ENCODE assay signal across 8 cellular contexts in the genomic region with DNA sequence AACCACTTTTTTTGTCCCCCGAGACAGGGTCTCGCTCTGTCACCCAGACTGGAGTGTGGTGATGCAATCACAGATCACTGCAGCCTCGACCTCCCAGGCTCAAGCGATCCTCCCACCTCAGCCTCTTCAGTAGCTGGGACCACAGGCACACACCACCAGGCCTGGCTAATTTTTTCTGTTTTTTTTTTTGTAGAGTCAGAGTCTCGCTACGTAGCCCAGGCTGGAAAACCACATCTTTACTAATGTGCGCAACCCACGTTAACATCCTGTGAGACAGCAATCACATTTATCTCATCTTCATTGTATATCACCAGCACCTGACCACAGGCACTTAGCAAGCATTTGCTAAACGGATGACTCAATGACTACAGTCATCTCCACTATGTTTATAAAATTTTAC.
DNase-seq lines count a peak whose midpoint lies in the region; ATAC-seq and TF ChIP-seq lines count a peak whose summit lies in the region.

No MANE protein-coding gene starts in this region.

- POLR2A ChIA-PET in CD4-positive, alpha-beta T cell (lab: Charles Lee), result no interaction called here
- POLR2A ChIA-PET in T-cell (lab: Charles Lee), result interaction anchor here in 1 of 2 donors (0.6 kb wide), 1 partner anchor 33 kb away, joined by 5 read pairs; no protein-coding TSS in a partner anchor

- H3K27me3 Mint-ChIP-seq in CD4-positive, alpha-beta T cell, result no peaks in the 10 kb centered on the region
- H3K27me3 Mint-ChIP-seq in T-cell, result no peaks in the 10 kb centered on the region

- H3K27me3 ChIP-seq in CD4-positive, alpha-beta T cell (ENCODE audit: control insufficient read depth, insufficient read depth, low read length), result no peaks in the 10 kb centered on the region

- no peak overlapping the region for H3K4me3 Mint-ChIP-seq in CD4-positive, alpha-beta T cell
- H3K4me3 Mint-ChIP-seq in T-cell, result no peak overlapping the region

- no peaks in the 10 kb centered on the region for H3K9me3 ChIP-seq in CD4-positive, alpha-beta T cell (ENCODE audit: control insufficient read depth, low read length)

- peak overlapping the region; percentile 26 for H3K27ac Mint-ChIP-seq in CD4-positive, alpha-beta T cell
- H3K27ac Mint-ChIP-seq in T-cell, result peak overlapping the region; percentile 80 to 84

- CTCF ChIA-PET in CD4-positive, alpha-beta T cell (lab: Charles Lee), result interaction anchor here (1.4 to 4.8 kb wide), 2 partner anchors 11 to 199 kb away, joined by 4 to 22 read pairs; no protein-coding TSS in a partner anchor
- CTCF ChIA-PET in T-cell (lab: Charles Lee), result interaction anchor here (0.7 to 1.9 kb wide), 4 partner anchors 9 to 120 kb away, joined by 3 to 9 read pairs (median 4); no protein-coding TSS in a partner anchor

- no peak for TF ChIP-seq CTCF in CD4-positive, alpha-beta T cell (IDR thresholded peaks at IDR 0.05)

- intact Hi-C loops in CD4-positive, alpha-beta T cell (cut with DNase I, micrococcal nuclease), result loop anchor here in 1 of 2 experiments (2.0 kb wide), 1 partner anchor 123 kb away; no protein-coding TSS in a partner anchor

- no peak overlapping the region for H3K27ac ChIP-seq in CD4-positive, alpha-beta T cell (ENCODE audit: low read depth, low read length)

- H3K36me3 Mint-ChIP-seq in CD4-positive, alpha-beta T cell (ENCODE audit: low read depth), result no peaks in the 10 kb centered on the region
- H3K36me3 Mint-ChIP-seq in T-cell, result no peaks in the 10 kb centered on the region

- H3K9me3 Mint-ChIP-seq in CD4-positive, alpha-beta T cell, result no peaks in the 10 kb centered on the region
- no peaks in the 10 kb centered on the region for H3K9me3 Mint-ChIP-seq in T-cell

- peak; percentile 96 for ATAC-seq in CD4-positive, alpha-beta T cell (ENCODE audit: poor library complexity)
- ATAC-seq in T-cell (replicated peaks in 1 of 4), result peak; percentile 98 to 99 (median 99)
- no peak for ATAC-seq in HG03432 (IDR thresholded peaks at IDR 0.05; ENCODE audit: unreplicated experiment)
- no peak for ATAC-seq in HG02970 (IDR thresholded peaks at IDR 0.05; ENCODE audit: low FRiP score, unreplicated experiment)

- DNase-seq in CD4-positive, alpha-beta T cell, result peak; percentile 19 to 56 (median 43)
- DNase-seq in T-cell (peak; percentile 22 to 72 (median 56)), renal cortical epithelial cell (ENCODE audit: low read depth) (peak; percentile 82), NCI-H2081 (lab: John Stamatoyannopoulos, UW) (no peak), 8988T (no peak)
- DNase-seq in activated naive CD4-positive, alpha-beta T cell treated with Interleukin-2 at 50 U/mL for 16 hours, result peak; percentile 66

- peaks cover 15% of the 10 kb centered on the region for H3K4me1 Mint-ChIP-seq in CD4-positive, alpha-beta T cell (ENCODE audit: low read depth)
- H3K4me1 Mint-ChIP-seq in T-cell, result peaks cover 14 to 23% (median 18%) of the 10 kb centered on the region in 3 donors

Comparison
In these comparisons a context has a peak if more than half of its experiments do, and no peak if none do; other contexts are left out.
1. ATAC-seq: peak in CD4-positive, alpha-beta T cell (single experiment) and T-cell (4 of 4); none in HG03432 (single experiment) and HG02970 (single experiment).
2. DNase-seq: peak in CD4-positive, alpha-beta T cell (10 of 10), T-cell (34 of 34), activated naive CD4-positive, alpha-beta T cell treated with Interleukin-2 at 50 U/mL for 16 hours (single experiment) and renal cortical epithelial cell (single experiment); none in NCI-H2081 (0 of 2) and 8988T (single experiment).